Comparison of ENCODE assay signal across 1 cellular context in genomic region chr15:60155661-60156060, GRCh38.
TF ChIP-seq lines count a peak whose summit lies in the region.

No MANE protein-coding gene starts in this region.

TF ChIP-seq in IMR-90, 13 proteins besides CTCF, POLR2A, EP300 and RAD21 (continued from another document):
- TF ChIP-seq USF2 (IDR thresholded peaks at IDR 0.05; ENCODE audit: low read depth, low read length) (no peak), CHD1 (IDR thresholded peaks at IDR 0.05; ENCODE audit: low read depth, low read length) (no peak), FOS (IDR thresholded peaks at IDR 0.05; ENCODE audit: low read depth, low read length) (no peak), RCOR1 (IDR thresholded peaks at IDR 0.05; ENCODE audit: insufficient replicate concordance, low read length) (no peak), BHLHE40 (IDR thresholded peaks at IDR 0.05; ENCODE audit: low read depth, low read length) (no peak), MAFK (IDR thresholded peaks at IDR 0.05; ENCODE audit: low read depth, low read length) (no peak), SMC3 (IDR thresholded peaks at IDR 0.05; ENCODE audit: low read depth, low read length) (no peak), MXI1 (IDR thresholded peaks at IDR 0.05; ENCODE audit: borderline replicate concordance, low read depth, low read length) (no peak), RFX5 (IDR thresholded peaks at IDR 0.05; ENCODE audit: low read depth, low read length) (no peak), CEBPB (IDR thresholded peaks at IDR 0.05; ENCODE audit: low read depth, low read length) (no peak)
